20 cellular contexts compared by ENCODE assay signal in the genomic region with DNA sequence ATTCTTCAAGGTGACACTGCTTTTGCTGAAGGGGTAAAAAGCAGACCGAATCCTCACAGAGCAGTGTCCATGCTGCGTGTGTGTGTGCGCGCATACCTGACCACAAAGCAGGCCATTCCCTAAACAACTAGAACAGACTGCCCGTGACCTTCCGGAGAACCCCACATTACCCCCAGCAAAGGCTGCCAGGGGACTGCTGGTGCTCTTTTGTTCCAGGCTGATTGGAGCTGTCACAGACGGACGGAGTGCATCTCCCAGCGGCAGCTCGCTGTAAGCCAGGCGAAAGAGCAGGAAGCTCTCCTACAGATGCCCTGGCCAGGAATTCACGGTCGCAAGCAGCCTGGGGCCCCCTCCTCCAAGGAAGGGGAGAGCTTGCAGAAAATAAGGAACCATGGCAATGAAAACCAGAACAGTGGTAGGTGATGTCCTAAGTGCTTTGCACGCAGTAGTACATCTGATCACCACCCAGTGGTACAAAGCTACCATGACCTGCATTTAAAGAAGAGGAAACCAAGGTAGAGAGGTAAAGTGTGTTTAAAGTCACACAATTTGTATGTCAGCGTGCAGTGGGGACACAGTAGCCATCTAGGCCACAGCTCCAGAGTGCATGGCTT.
DNase-seq lines count a peak whose midpoint lies in the region; ATAC-seq and TF ChIP-seq lines count a peak whose summit lies in the region.
"Had no signal": no experiment of that assay in that cellular context is flagged by ENCODE, and none has a peak within 500 bp of the region (broad histone marks: within the 10 kb centered on the region; RNA-seq: fewer than 3 reads in every experiment).

No MANE protein-coding gene starts in this region.

- H3K9me3 ChIP-seq in IMR-90 (ENCODE audit: control insufficient read depth, insufficient read depth, low read length) (no peaks in the 10 kb centered on the region), hepatocyte (ENCODE audit: low read depth) (no peaks in the 10 kb centered on the region), neuronal stem cell (replicated peaks in 1 of 2; ENCODE audit: control insufficient read depth in 2 of 2, insufficient read depth in 1 of 2, low read depth in 1 of 2, low read length in 2 of 2) (peaks cover 0 to 2% of the 10 kb centered on the region in 2 donors)
- H3K9me3 ChIP-seq: HAP-1 had no signal

- POLR2A ChIA-PET in IMR-90 (lab: Charles Lee; ENCODE audit: unreplicated experiment): no interaction called here
- POLR2A ChIA-PET in activated CD4-positive, alpha-beta memory T cell treated with anti-CD3 and anti-CD28 coated beads, Interleukin-2, amount 10 ng/mL, durations not matched to agents 7 days and 5 days (lab: Charles Lee): no interaction called here

- no peaks in the 10 kb centered on the region for H4K20me1 ChIP-seq in IMR-90 (ENCODE audit: insufficient read depth, low read length)
- H4K20me1 ChIP-seq in hepatocyte (ENCODE audit: insufficient read depth, poor library complexity, severe bottlenecking): no peaks in the 10 kb centered on the region

- ATAC-seq in IMR-90 (ENCODE audit: low read depth) (no peak), GM18511 (IDR thresholded peaks at IDR 0.05; ENCODE audit: unreplicated experiment) (no peak)
- ATAC-seq: SK-N-SH treated with all-trans-retinoic acid at 6 μM for 48 hours had no signal

- no peak overlapping the region for H2BK120ac ChIP-seq in IMR-90 (ENCODE audit: low read depth, low read length)
- no peak overlapping the region for H2BK120ac ChIP-seq in neuronal stem cell (ENCODE audit: low read depth, low read length)

- H2BK5ac ChIP-seq in IMR-90 (ENCODE audit: low read depth, low read length, poor library complexity, severe bottlenecking) (no peak overlapping the region), neuronal stem cell (ENCODE audit: low read length) (peak overlapping the region; percentile 39)

- no peak overlapping the region for H3K4me3 Mint-ChIP-seq in activated CD4-positive, alpha-beta memory T cell treated with anti-CD3 and anti-CD28 coated beads, Interleukin-2, amount 10 ng/mL, durations not matched to agents 7 days and 5 days
- H3K4me3 Mint-ChIP-seq: CD14-positive monocyte had no signal

- H4K8ac ChIP-seq in IMR-90 (ENCODE audit: low read depth in 2 of 2, low read length in 2 of 2): no peak overlapping the region
- no peak overlapping the region for H4K8ac ChIP-seq in neuronal stem cell (ENCODE audit: low read depth, low read length)

- H2AFZ ChIP-seq in IMR-90 (replicated peaks; ENCODE audit: low read length, poor library complexity) (peak overlapping the region; percentile 33), hepatocyte (no peak overlapping the region), neuronal stem cell (ENCODE audit: low read length) (no peak overlapping the region)

- H3K4ac ChIP-seq in IMR-90 (ENCODE audit: low read depth, low read length) (no peak overlapping the region), neuronal stem cell (ENCODE audit: low read length) (no peak overlapping the region)

- H2BK12ac ChIP-seq in neuronal stem cell (ENCODE audit: low read length): peak overlapping the region; percentile 43

- no peak for TF ChIP-seq CTCF in IMR-90 (conservative IDR thresholded peaks at IDR 0.05; ENCODE audit: low read depth, low read length)
- peak; percentile 28 for TF ChIP-seq CTCF in astrocyte of the cerebellum (IDR thresholded peaks at IDR 0.05; ENCODE audit: low read depth, low read length, missing control alignments)
- peak; percentile 10 for TF ChIP-seq CTCF in hepatocyte (IDR thresholded peaks at IDR 0.05; ENCODE audit: poor library complexity)

- H3K36me3 Mint-ChIP-seq in activated CD4-positive, alpha-beta memory T cell treated with anti-CD3 and anti-CD28 coated beads, Interleukin-2, amount 10 ng/mL, durations not matched to agents 7 days and 5 days (ENCODE audit: low read depth): no peaks in the 10 kb centered on the region
- H3K36me3 Mint-ChIP-seq: CD14-positive monocyte had no signal

- intact Hi-C loops in IMR-90 (cut with micrococcal nuclease): no loop called here

- no peaks in the 10 kb centered on the region for H3K27me3 ChIP-seq in IMR-90 (ENCODE audit: control insufficient read depth, insufficient read depth, low read length)
- H3K27me3 ChIP-seq in hepatocyte: no peaks in the 10 kb centered on the region
- no peaks in the 10 kb centered on the region for H3K27me3 ChIP-seq in neuronal stem cell (ENCODE audit: control insufficient read depth in 3 of 3, insufficient read depth in 3 of 3, low read depth in 1 of 3, low read length in 3 of 3)

- H3K36me3 ChIP-seq in IMR-90 (ENCODE audit: control insufficient read depth, insufficient read depth, low read length) (no peaks in the 10 kb centered on the region), hepatocyte (replicated peaks; ENCODE audit: insufficient read depth, low read depth) (no peaks in the 10 kb centered on the region), neuronal stem cell (replicated peaks in 1 of 2; ENCODE audit: control insufficient read depth in 2 of 2, insufficient read depth in 2 of 2, low read length in 2 of 2) (no peaks in the 10 kb centered on the region)
- H3K36me3 ChIP-seq: HAP-1 had no signal

- no peak for TF ChIP-seq POLR2A in IMR-90 (IDR thresholded peaks at IDR 0.05; ENCODE audit: low read depth, low read length)

- H3K9ac ChIP-seq in IMR-90 (ENCODE audit: low read depth, low read length) (no peak overlapping the region), neuronal stem cell (ENCODE audit: low read depth, low read length, poor library complexity) (peak overlapping the region; percentile 7)

- H4K5ac ChIP-seq in IMR-90 (ENCODE audit: low read depth, low read length): no peak overlapping the region

- H3K79me1 ChIP-seq in IMR-90 (ENCODE audit: low read depth in 1 of 2, low read length in 2 of 2) (no peaks in the 10 kb centered on the region), neuronal stem cell (ENCODE audit: low read depth, low read length) (no peaks in the 10 kb centered on the region)

- no peak overlapping the region for H3K27ac ChIP-seq in IMR-90 (ENCODE audit: insufficient read depth, low read length)
- no peak overlapping the region for H3K27ac ChIP-seq in hepatocyte
- H3K27ac ChIP-seq in neuronal stem cell (replicated peaks; ENCODE audit: low read length): no peak overlapping the region

- H3K27ac Mint-ChIP-seq in activated CD4-positive, alpha-beta memory T cell treated with anti-CD3 and anti-CD28 coated beads, Interleukin-2, amount 10 ng/mL, durations not matched to agents 7 days and 5 days: no peak overlapping the region
- H3K27ac Mint-ChIP-seq: CD14-positive monocyte had no signal

- no peak overlapping the region for H2BK15ac ChIP-seq in IMR-90 (ENCODE audit: low read depth, low read length)
- H2BK15ac ChIP-seq in neuronal stem cell (ENCODE audit: low read length): peak overlapping the region; percentile 1

- H3K14ac ChIP-seq in IMR-90 (replicated peaks; ENCODE audit: low read depth, low read length) (no peak overlapping the region), neuronal stem cell (ENCODE audit: low read length) (no peak overlapping the region)

- dilution Hi-C loops in IMR-90 (cut with HindIII; ENCODE audit: low sequenced_read_pairs, unreplicated experiment): no loop called here

- no peaks in the 10 kb centered on the region for H3K9me1 ChIP-seq in IMR-90 (ENCODE audit: insufficient read depth, low read length)

- H3K23ac ChIP-seq in IMR-90 (ENCODE audit: low read depth, low read length): no peak overlapping the region
- H3K23ac ChIP-seq in neuronal stem cell (ENCODE audit: low read depth, low read length, poor library complexity): peak overlapping the region; percentile 0

- H2AK9ac ChIP-seq in IMR-90 (replicated peaks; ENCODE audit: low read depth, low read length, poor library complexity): no peak overlapping the region

- H2BK20ac ChIP-seq in IMR-90 (ENCODE audit: low read depth, low read length): no peak overlapping the region

- no TSS peak for BruUV-seq in IMR-90 (replicated peaks; lab: Mats Ljungman, UMichigan)

- H3K4me1 ChIP-seq in IMR-90 (ENCODE audit: control insufficient read depth, insufficient read depth, low read length): no peaks in the 10 kb centered on the region
- peaks cover 6% of the 10 kb centered on the region for H3K4me1 ChIP-seq in hepatocyte (ENCODE audit: insufficient read depth)
- H3K4me1 ChIP-seq in neuronal stem cell (ENCODE audit: control insufficient read depth in 2 of 2, insufficient read depth in 1 of 2, low read depth in 1 of 2, low read length in 2 of 2): peaks cover 0 to 14% of the 10 kb centered on the region in 2 donors
- H3K4me1 ChIP-seq: HAP-1 had no signal

- CTCF ChIA-PET in IMR-90 (lab: Yijun Ruan, JAX): no interaction called here
- CTCF ChIA-PET in activated CD4-positive, alpha-beta memory T cell treated with anti-CD3 and anti-CD28 coated beads, Interleukin-2, amount 10 ng/mL, durations not matched to agents 7 days and 5 days (lab: Charles Lee): no interaction called here

- no peak for TF ChIP-seq RAD21 in IMR-90 (IDR thresholded peaks at IDR 0.05; ENCODE audit: low read length)

- no peak overlapping the region for H3K56ac ChIP-seq in IMR-90 (ENCODE audit: extremely low read depth, insufficient read depth, low read length)

- no peak overlapping the region for H3K4me2 ChIP-seq in IMR-90 (ENCODE audit: low read depth, low read length)
- H3K4me2 ChIP-seq in hepatocyte: no peak overlapping the region
- no peak overlapping the region for H3K4me2 ChIP-seq in neuronal stem cell (ENCODE audit: insufficient read depth, low read length, poor library complexity, severe bottlenecking)

- no peak overlapping the region for H2AK5ac ChIP-seq in IMR-90 (ENCODE audit: low read depth, low read length)
- H2AK5ac ChIP-seq in neuronal stem cell (ENCODE audit: low read depth, low read length): peak overlapping the region; percentile 74

- H3K27me3 Mint-ChIP-seq in activated CD4-positive, alpha-beta memory T cell treated with anti-CD3 and anti-CD28 coated beads, Interleukin-2, amount 10 ng/mL, durations not matched to agents 7 days and 5 days: peaks cover 5% of the 10 kb centered on the region

- in situ Hi-C loops in IMR-90 (cut with MboI; ENCODE audit: low sequenced_read_pairs): no loop called here
- in situ Hi-C loops in astrocyte of the cerebellum (cut with HindIII; ENCODE audit: low sequenced_read_pairs): no loop called here

- no peaks in the 10 kb centered on the region for H3K4me1 Mint-ChIP-seq in activated CD4-positive, alpha-beta memory T cell treated with anti-CD3 and anti-CD28 coated beads, Interleukin-2, amount 10 ng/mL, durations not matched to agents 7 days and 5 days
- H3K4me1 Mint-ChIP-seq: CD14-positive monocyte had no signal

- 30% methylated on average over 4 of the region's 15 CpGs; no CpG with 5 or more reads in 1 of the 2 experiments for WGBS in IMR-90 (ENCODE audit: extremely low coverage in 2 of 2, insufficient read length in 1 of 2), 2 experiments
- 81% methylated on average over 15 of the region's 15 CpGs for WGBS in hepatocyte (ENCODE audit: low lambda C conversion rate, missing lambda C conversion rate)
- WGBS in neuronal stem cell (ENCODE audit: extremely low coverage in 2 of 2, insufficient read length in 2 of 2, insufficient replicate concordance in 1 of 2), 2 donors: no CpG with 5 or more reads among the region's 15 CpGs

- no peak overlapping the region for H3K4me3 ChIP-seq in IMR-90 (ENCODE audit: insufficient read depth, low read depth, low read length)
- H3K4me3 ChIP-seq in astrocyte of the cerebellum (ENCODE audit: low read depth, low read length): no peak overlapping the region
- H3K4me3 ChIP-seq in hepatocyte: no peak overlapping the region
- no peak overlapping the region for H3K4me3 ChIP-seq in neuronal stem cell (ENCODE audit: low read length in 2 of 2)
- H3K4me3 ChIP-seq: HAP-1 had no signal

- DNase-seq in IMR-90: no peak
- DNase-seq in astrocyte of the cerebellum (ENCODE audit: low read depth): no peak
- DNase-seq in hepatocyte (ENCODE audit: low spot score): no peak
- no peak for DNase-seq in neuronal stem cell (ENCODE audit: low spot score)
- DNase-seq in hepatic stellate cell (ENCODE audit: low spot score): no peak
- DNase-seq in activated CD4-positive, alpha-beta memory T cell treated with anti-CD3 and anti-CD28 coated beads, Interleukin-2, amount 10 ng/mL, durations not matched to agents 7 days and 5 days: no peak
- DNase-seq: ACHN, DMS79 treated with DMSO at 0.1 percent for 48 hours, KBM-7, NCI-H1105 treated with DMSO at 0.1 percent for 48 hours, NCI-H1694, NCI-H2081 treated with DMSO at 0.1 percent for 48 hours, NCI-H510A treated with DMSO at 0.1 percent for 48 hours, NCI-H774, RPMI8226, SIG-M5 had no signal

- no peak overlapping the region for H3K18ac ChIP-seq in IMR-90 (ENCODE audit: low read depth, low read length)
- no peak overlapping the region for H3K18ac ChIP-seq in neuronal stem cell (ENCODE audit: low read length)

- H3K9me2 ChIP-seq in hepatocyte (replicated peaks; ENCODE audit: insufficient read depth): no peaks in the 10 kb centered on the region

- H3K79me2 ChIP-seq in hepatocyte: no peaks in the 10 kb centered on the region

- no peaks in the 10 kb centered on the region for H3K9me3 Mint-ChIP-seq in activated CD4-positive, alpha-beta memory T cell treated with anti-CD3 and anti-CD28 coated beads, Interleukin-2, amount 10 ng/mL, durations not matched to agents 7 days and 5 days

- H4K91ac ChIP-seq in IMR-90 (ENCODE audit: insufficient read depth, low read depth, low read length): no peak overlapping the region
- H4K91ac ChIP-seq in neuronal stem cell (ENCODE audit: low read depth, low read length, poor library complexity): peak overlapping the region; percentile 5
